In the genomic region with DNA sequence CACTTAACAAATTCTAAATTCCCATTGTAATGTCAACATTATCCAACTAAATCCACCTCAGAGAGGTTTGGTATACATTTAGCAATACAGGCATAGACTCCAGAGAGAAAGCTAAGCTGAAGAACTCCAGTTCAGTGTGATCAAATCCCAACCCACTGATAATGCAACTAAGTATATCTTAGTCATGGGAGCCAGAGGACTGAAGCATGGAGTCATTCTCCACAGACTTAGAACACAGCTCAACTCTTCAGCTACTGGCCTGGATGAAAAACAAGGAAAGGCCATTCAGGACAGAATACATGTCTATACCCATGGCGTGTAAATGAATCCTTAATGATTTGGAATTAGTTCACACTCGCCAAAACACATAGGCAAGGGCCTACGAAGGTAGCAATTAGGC, we compare ENCODE assay signal across 22 cellular contexts.
"Had no signal": no experiment of that assay in that cellular context is flagged by ENCODE, and none has a peak within 500 bp of the region (broad histone marks: within the 10 kb centered on the region; RNA-seq: fewer than 3 reads in every experiment).

No MANE protein-coding gene starts in this region.

- H3K27me3 ChIP-seq: MG63 had no signal

- H3K4me3 ChIP-seq: MG63 had no signal

- H3K9me3 ChIP-seq: MG63, SK-N-SH had no signal

- DNase-seq: IMR-90, Karpas-422, KG1, MG63, NCI-H1092, NCI-H1105 treated with DMSO at 0.1 percent for 48 hours, NCI-H1436, NCI-H187, NCI-H2029, NCI-H2081 treated with DMSO at 0.1 percent for 48 hours, NCI-H2171, NCI-H226, NCI-H446, NCI-H510A, NCI-H524 treated with DMSO at 0.1 percent for 48 hours, NCI-H69, NCI-H774, RPMI8226, SHP77, SK-N-SH, SW 1271 had no signal

- ATAC-seq: HepG2 had no signal
